8 cellular contexts compared by ENCODE assay signal in genomic region chrY:13343307-13343946, GRCh38.
DNase-seq lines count a peak whose midpoint lies in the region; ATAC-seq lines count a peak whose summit lies in the region.

No MANE protein-coding gene starts in this region.

- peak; percentile 78 to 80 for ATAC-seq in activated CD4-positive, CD25-positive, alpha-beta regulatory T cell treated with anti-CD3 and anti-CD28 coated beads, Interleukin-2, amount 50 U/mL, for 24 hours
- peak; percentile 79 for ATAC-seq in stimulated activated naive CD8-positive, alpha-beta T cell treated with anti-CD3 and anti-CD28 coated beads, Interleukin-15, Interleukin-2, amounts not matched to agents 100 U/mL and 50 U/mL, for 24 hours
- no peak for ATAC-seq in GM19035 (IDR thresholded peaks at IDR 0.05; ENCODE audit: unreplicated experiment)

- DNase-seq in NK-92 treated with Interleukin-12 subunit alpha and Interleukin-12 subunit beta, amount 100 ng/mL, for 24 hours (lab: John Stamatoyannopoulos, UW): peak; percentile 0
- DNase-seq in NK-92 (lab: John Stamatoyannopoulos, UW; ENCODE audit: unreplicated experiment): no peak
- DNase-seq in germinal center (ENCODE audit: low spot score): peak; percentile 13
- DNase-seq in stimulated activated naive CD8-positive, alpha-beta T cell treated with anti-CD3 and anti-CD28 coated beads, Interleukin-15, Interleukin-2, amounts not matched to agents 100 U/mL and 50 U/mL, for 24 hours: peak; percentile 56
- no peak for DNase-seq in islet precursor cell
- no peak for DNase-seq in NCI-H510A (lab: John Stamatoyannopoulos, UW)

Comparison
In these comparisons a context has a peak if more than half of its experiments do, and no peak if none do; other contexts are left out.
1. DNase-seq: peak in NK-92 treated with Interleukin-12 subunit alpha and Interleukin-12 subunit beta, amount 100 ng/mL, for 24 hours (single experiment), germinal center (single experiment) and stimulated activated naive CD8-positive, alpha-beta T cell treated with anti-CD3 and anti-CD28 coated beads, Interleukin-15, Interleukin-2, amounts not matched to agents 100 U/mL and 50 U/mL, for 24 hours (single experiment); none in NK-92 (single experiment), islet precursor cell (single experiment) and NCI-H510A (single experiment).